ENCODE assay signal across 12 cellular contexts in the genomic region with DNA sequence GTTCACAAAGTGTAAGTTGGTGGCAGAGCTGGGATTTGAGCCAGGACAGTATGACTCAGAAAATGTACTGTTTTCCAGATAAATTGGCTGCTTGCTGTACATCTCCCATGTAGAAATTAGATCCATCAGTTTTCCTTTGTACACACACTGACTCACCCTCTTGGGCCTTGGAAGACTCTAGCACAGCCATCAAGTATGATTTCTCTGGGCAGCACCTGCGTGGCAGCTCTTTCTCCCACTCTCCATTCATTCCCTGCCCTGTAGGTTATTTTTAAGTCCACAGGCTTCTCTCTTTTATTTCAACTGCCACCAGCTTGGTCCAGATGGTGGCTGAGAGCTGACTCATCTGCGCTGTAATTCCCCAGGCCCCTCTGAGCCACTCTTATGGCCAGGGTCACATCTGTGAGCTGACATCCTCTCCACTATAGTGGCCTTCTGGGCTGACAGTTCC. TPM values are rescaled to one million over a fixed set of nuclear protein-coding genes. Genes with fewer than 3 reads are reported as not detected.
DNase-seq lines count a peak whose midpoint lies in the region; FAIRE-seq and TF ChIP-seq lines count a peak whose summit lies in the region.
"Had no signal": no experiment of that assay in that cellular context is flagged by ENCODE, and none has a peak within 500 bp of the region (broad histone marks: within the 10 kb centered on the region; RNA-seq: fewer than 3 reads in every experiment).

No MANE protein-coding gene starts in this region.

- H3K27ac ChIP-seq in adrenal gland: no peak overlapping the region
- H3K27ac ChIP-seq: VCaP had no signal

- intact Hi-C loops in adrenal gland (cut with DNase I): no loop called here

- TF ChIP-seq POLR2A in adrenal gland (IDR thresholded peaks at IDR 0.05) (no peak), GM12892 (IDR thresholded peaks at IDR 0.05; ENCODE audit: low read depth, low read length) (no peak)

- TF ChIP-seq CTCF in adrenal gland (IDR thresholded peaks at IDR 0.05): no peak

- H3K9me3 ChIP-seq in adrenal gland (replicated peaks in 1 of 3): no peaks in the 10 kb centered on the region

- no peaks in the 10 kb centered on the region for H3K36me3 ChIP-seq in adrenal gland (replicated peaks in 1 of 2)

- no peak overlapping the region for H3K4me3 ChIP-seq in adrenal gland

- DNase-seq in DMS 273 (lab: John Stamatoyannopoulos, UW; ENCODE audit: unreplicated experiment) (peak; percentile 91), NCI-H1694 (lab: John Stamatoyannopoulos, UW) (peak; percentile 50), adrenal gland (peak in 4 of 7 donors; percentile 15 to 30 (median 28)), iris pigment epithelial cell (ENCODE audit: low read depth) (peak; percentile 81), activated gamma-delta T cell treated with Interleukin-2 at 50 U/mL for 16 hours (no peak), mucosa of gallbladder (ENCODE audit: low spot score) (no peak), GM12892 (ENCODE audit: insufficient read length) (no peak), germinal center (ENCODE audit: low spot score) (no peak)
- DNase-seq: activated gamma-delta T cell; CD4-positive, CD25-positive, alpha-beta regulatory T cell; effector CD4-positive, alpha-beta T cell had no signal

- no peaks in the 10 kb centered on the region for H3K27me3 ChIP-seq in adrenal gland

- 43 to 61% (median 51%) methylated on average over 2 of the region's 2 CpGs for WGBS in adrenal gland, 4 donors

- no peak for FAIRE-seq in GM12892 (lab: Jason Lieb, UNC)

- no peaks in the 10 kb centered on the region for H3K4me1 ChIP-seq in adrenal gland (replicated peaks in 1 of 2)

RNA-seq across cellular contexts. Expression of gene SDK1, which starts 28.3 kb away (rescaled TPM):
- total RNA-seq in adrenal gland (1 to 10 TPM in 5 of 8 donors, under 1 TPM in 3; 0.50 to 3.6 (median 1.5) TPM), mucosa of gallbladder (6.6 TPM)
- polyA plus RNA-seq in adrenal gland: 1 to 10 TPM in 2 of 3 donors, under 1 TPM in 1; 0.79 to 1.8 (median 1.5) TPM
- not detected for polyA plus RNA-seq in GM12892 (2012; ENCODE audit: missing spikeins)
- polyA plus RNA-seq: CD4-positive, CD25-positive, alpha-beta regulatory T cell had no signal

Comparison
In these comparisons a context has a peak if more than half of its experiments do, and no peak if none do; other contexts are left out.
1. DNase-seq: peak in DMS 273 (single experiment), NCI-H1694 (single experiment), adrenal gland (4 of 7) and iris pigment epithelial cell (single experiment); none in activated gamma-delta T cell treated with Interleukin-2 at 50 U/mL for 16 hours (single experiment), mucosa of gallbladder (single experiment), GM12892 (single experiment) and germinal center (single experiment).